Comparison of ENCODE assay signal across 12 cellular contexts in the genomic region with DNA sequence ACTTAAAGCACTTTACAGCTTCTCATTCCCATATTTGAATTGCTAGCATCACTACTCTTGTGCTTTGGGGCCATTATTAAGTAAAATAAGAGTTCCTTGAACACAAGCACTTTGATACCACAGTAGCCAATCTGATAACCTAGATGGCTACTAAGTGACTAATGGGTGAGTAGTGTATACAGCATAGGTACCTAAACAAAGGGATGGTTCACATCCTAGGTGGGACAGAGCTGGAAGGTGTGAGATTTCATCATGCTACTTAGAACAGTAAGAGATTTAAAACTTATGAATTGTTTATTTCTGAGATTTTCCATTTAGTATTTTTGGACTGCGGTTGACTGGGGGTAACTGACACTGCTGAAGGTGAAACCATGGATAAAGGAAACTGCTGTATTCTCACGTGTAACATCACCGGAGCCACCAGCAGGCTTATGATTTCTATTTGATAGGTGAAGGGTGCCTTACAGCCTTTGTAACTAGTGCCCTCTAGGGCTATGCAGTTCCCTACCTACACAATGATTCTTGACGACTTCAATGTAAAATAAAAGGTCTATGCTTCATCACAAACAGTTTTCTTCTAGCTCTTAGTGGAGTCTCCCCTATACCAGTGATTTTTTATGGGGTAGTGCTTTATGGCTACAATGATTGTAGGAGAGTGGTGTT. TPM values are rescaled to one million over a fixed set of nuclear protein-coding genes. Genes with fewer than 3 reads are reported as not detected.
A peak's percentile ranks its signal among the peaks of the same experiment; 100 is the strongest.
DNase-seq lines count a peak whose midpoint lies in the region; ATAC-seq and TF ChIP-seq lines count a peak whose summit lies in the region.
"Had no signal": no experiment of that assay in that cellular context is flagged by ENCODE, and none has a peak within 500 bp of the region (broad histone marks: within the 10 kb centered on the region; RNA-seq: fewer than 3 reads in every experiment).

No MANE protein-coding gene starts in this region.

- BruUV-seq in mammary epithelial cell (replicated peaks; lab: Mats Ljungman, UMichigan), result no TSS peak
- BruUV-seq in MCF 10A (replicated peaks; lab: Mats Ljungman, UMichigan), result no TSS peak
- no TSS peak for BruUV-seq in IMR-90 (replicated peaks; lab: Mats Ljungman, UMichigan)

- H3K14ac ChIP-seq in IMR-90 (replicated peaks; ENCODE audit: low read depth, low read length), result 0 out of 2 replicates have a peak overlapping the region, but pooled peaks have one; percentile 34

- H3K4me1 Mint-ChIP-seq in MCF 10A (ENCODE audit: insufficient read depth, unreplicated experiment), result peaks cover 4% of the 10 kb centered on the region
- peaks cover 14% of the 10 kb centered on the region for H3K4me1 Mint-ChIP-seq in activated CD8-positive, alpha-beta T cell treated with anti-CD3 and anti-CD28 coated beads, Interleukin-2, amount 10 ng/mL, durations not matched to agents 7 days and 5 days (ENCODE audit: low read depth)
- H3K4me1 Mint-ChIP-seq in stimulated activated naive CD8-positive, alpha-beta T cell treated with anti-CD3 and anti-CD28 coated beads, Interleukin-15, amount 100 ng/mL, for 72 hours, result peaks cover 15% of the 10 kb centered on the region

- H3K79me2 ChIP-seq in mammary epithelial cell (ENCODE audit: insufficient read depth, low read length), result no peaks in the 10 kb centered on the region

- no peaks in the 10 kb centered on the region for H3K9me3 Mint-ChIP-seq in MCF 10A (ENCODE audit: unreplicated experiment)
- H3K9me3 Mint-ChIP-seq in activated CD8-positive, alpha-beta T cell treated with anti-CD3 and anti-CD28 coated beads, Interleukin-2, amount 10 ng/mL, durations not matched to agents 7 days and 5 days (ENCODE audit: insufficient read depth), result no peaks in the 10 kb centered on the region
- no peaks in the 10 kb centered on the region for H3K9me3 Mint-ChIP-seq in stimulated activated naive CD8-positive, alpha-beta T cell treated with anti-CD3 and anti-CD28 coated beads, Interleukin-15, amount 100 ng/mL, for 72 hours

- H3K36me3 Mint-ChIP-seq in MCF 10A (ENCODE audit: insufficient read depth, unreplicated experiment), result no peaks in the 10 kb centered on the region
- H3K36me3 Mint-ChIP-seq in activated CD8-positive, alpha-beta T cell treated with anti-CD3 and anti-CD28 coated beads, Interleukin-2, amount 10 ng/mL, durations not matched to agents 7 days and 5 days (ENCODE audit: low read depth), result no peaks in the 10 kb centered on the region
- H3K36me3 Mint-ChIP-seq: CD4-positive, CD25-positive, alpha-beta regulatory T cell had no signal

- peak overlapping the region; percentile 16; the same call in 1 of the 2 replicates for H2BK120ac ChIP-seq in IMR-90 (ENCODE audit: low read depth, low read length)

- ATAC-seq in IMR-90 (ENCODE audit: low read depth), result no peak
- peak; percentile 83 for ATAC-seq in activated CD8-positive, alpha-beta T cell treated with anti-CD3 and anti-CD28 coated beads, Interleukin-2, amount 10 ng/mL, durations not matched to agents 7 days and 5 days
- peak; percentile 65 for ATAC-seq in stimulated activated naive CD8-positive, alpha-beta T cell treated with anti-CD3 and anti-CD28 coated beads, Interleukin-15, amount 100 ng/mL, for 72 hours
- ATAC-seq in GM18907 (IDR thresholded peaks at IDR 0.05; ENCODE audit: unreplicated experiment), result no peak

- H3K4me3 Mint-ChIP-seq in MCF 10A (ENCODE audit: unreplicated experiment), result no peak overlapping the region
- H3K4me3 Mint-ChIP-seq in activated CD8-positive, alpha-beta T cell treated with anti-CD3 and anti-CD28 coated beads, Interleukin-2, amount 10 ng/mL, durations not matched to agents 7 days and 5 days, result no peak overlapping the region
- H3K4me3 Mint-ChIP-seq in stimulated activated naive CD8-positive, alpha-beta T cell treated with anti-CD3 and anti-CD28 coated beads, Interleukin-15, amount 100 ng/mL, for 72 hours, result no peak overlapping the region
- H3K4me3 Mint-ChIP-seq: CD4-positive, CD25-positive, alpha-beta regulatory T cell had no signal

- no peak overlapping the region for H3K9ac ChIP-seq in mammary epithelial cell (ENCODE audit: insufficient read depth, low read length)
- H3K9ac ChIP-seq in IMR-90 (ENCODE audit: low read depth, low read length), result no peak overlapping the region

- H2AFZ ChIP-seq in mammary epithelial cell (ENCODE audit: low read depth, low read length) (no peak overlapping the region), IMR-90 (replicated peaks; ENCODE audit: low read length, poor library complexity) (no peak overlapping the region)

- H2BK15ac ChIP-seq in IMR-90 (ENCODE audit: low read depth, low read length), result peak overlapping the region; percentile 68; the same call in 2 of the 3 replicates

- H3K9me3 ChIP-seq in mammary epithelial cell (replicated peaks; ENCODE audit: insufficient read depth, low read length), result no peaks in the 10 kb centered on the region
- no peaks in the 10 kb centered on the region for H3K9me3 ChIP-seq in IMR-90 (ENCODE audit: control insufficient read depth, insufficient read depth, low read length)
- H3K9me3 ChIP-seq: right atrium auricular region had no signal

- CTCF ChIA-PET in mammary epithelial cell (lab: Charles Lee; ENCODE audit: low non-redundant PET) (no interaction called here), MCF 10A (lab: Yijun Ruan, JAX) (interaction anchor here (1.6 kb wide), 1 partner anchor 331 kb away, joined by 8 read pairs; no protein-coding TSS in a partner anchor), IMR-90 (lab: Yijun Ruan, JAX) (interaction anchor here (1.1 kb wide), 1 partner anchor 19 kb away, joined by 3 read pairs; no protein-coding TSS in a partner anchor)
- CTCF ChIA-PET in activated CD8-positive, alpha-beta T cell treated with anti-CD3 and anti-CD28 coated beads, Interleukin-2, amount 10 ng/mL, durations not matched to agents 7 days and 5 days (lab: Charles Lee), result interaction anchor here (0.7 to 1.4 kb wide), 3 partner anchors 19 to 86 kb away, joined by 3 to 5 read pairs (median 3); no protein-coding TSS in a partner anchor

- H3K4me3 ChIP-seq in mammary epithelial cell (replicated peaks in 1 of 3; ENCODE audit: insufficient read depth in 1 of 3, low read depth in 2 of 3, low read length in 3 of 3) (no peak overlapping the region), IMR-90 (ENCODE audit: insufficient read depth, low read depth, low read length) (no peak overlapping the region)
- H3K4me3 ChIP-seq: right atrium auricular region had no signal

- no peaks in the 10 kb centered on the region for H4K20me1 ChIP-seq in mammary epithelial cell (ENCODE audit: insufficient read depth, low read length)
- H4K20me1 ChIP-seq in IMR-90 (ENCODE audit: insufficient read depth, low read length), result no peaks in the 10 kb centered on the region

- no peak overlapping the region for H3K27ac ChIP-seq in mammary epithelial cell (ENCODE audit: insufficient read depth, low read depth, low read length)
- no peak overlapping the region for H3K27ac ChIP-seq in IMR-90 (ENCODE audit: insufficient read depth, low read length)
- H3K27ac ChIP-seq: right atrium auricular region had no signal

- H3K27ac Mint-ChIP-seq in MCF 10A (ENCODE audit: low read depth, unreplicated experiment), result no peak overlapping the region
- no peak overlapping the region for H3K27ac Mint-ChIP-seq in activated CD8-positive, alpha-beta T cell treated with anti-CD3 and anti-CD28 coated beads, Interleukin-2, amount 10 ng/mL, durations not matched to agents 7 days and 5 days
- H3K27ac Mint-ChIP-seq in stimulated activated naive CD8-positive, alpha-beta T cell treated with anti-CD3 and anti-CD28 coated beads, Interleukin-15, amount 100 ng/mL, for 72 hours, result no peak overlapping the region
- H3K27ac Mint-ChIP-seq: CD4-positive, CD25-positive, alpha-beta regulatory T cell had no signal

- WGBS in mammary epithelial cell (ENCODE audit: low coverage, missing lambda C conversion rate), result 83% methylated on average over 4 of the region's 4 CpGs
- WGBS in IMR-90 (ENCODE audit: extremely low coverage in 2 of 2, insufficient read length in 1 of 2), 2 experiments, result no CpG with 5 or more reads among the region's 4 CpGs

- peaks cover 29% of the 10 kb centered on the region for H3K4me1 ChIP-seq in mammary epithelial cell (ENCODE audit: insufficient read depth, low read length)
- H3K4me1 ChIP-seq in IMR-90 (ENCODE audit: control insufficient read depth, insufficient read depth, low read length), result peaks cover 17% of the 10 kb centered on the region
- H3K4me1 ChIP-seq: right atrium auricular region had no signal

- no peak overlapping the region for H2BK5ac ChIP-seq in IMR-90 (ENCODE audit: low read depth, low read length, poor library complexity, severe bottlenecking)

- H3K18ac ChIP-seq in IMR-90 (ENCODE audit: low read depth, low read length), result no peak overlapping the region

- TF ChIP-seq CTCF in mammary epithelial cell (conservative IDR thresholded peaks at IDR 0.05 in 1 of 2, IDR thresholded peaks at IDR 0.05 in 1 of 2; ENCODE audit: extremely low read depth in 1 of 2, insufficient read depth in 1 of 2, low read depth in 1 of 2, low read length in 2 of 2) (peak in 1 of 2 donors; percentile 27), MCF 10A (IDR thresholded peaks at IDR 0.05; ENCODE audit: unreplicated experiment) (no peak), IMR-90 (conservative IDR thresholded peaks at IDR 0.05; ENCODE audit: low read depth, low read length) (no peak)

- H2AK9ac ChIP-seq in IMR-90 (replicated peaks; ENCODE audit: low read depth, low read length, poor library complexity), result no peak overlapping the region

- peaks cover 0 to 7% of the 10 kb centered on the region in 2 experiments; a peak in 2 of 4 replicates for H3K79me1 ChIP-seq in IMR-90 (ENCODE audit: low read depth in 1 of 2, low read length in 2 of 2)

- no peaks in the 10 kb centered on the region for H3K36me3 ChIP-seq in mammary epithelial cell (ENCODE audit: insufficient read depth, low read length)
- H3K36me3 ChIP-seq in IMR-90 (ENCODE audit: control insufficient read depth, insufficient read depth, low read length), result no peaks in the 10 kb centered on the region
- H3K36me3 ChIP-seq: right atrium auricular region had no signal

- peak; percentile 42 for DNase-seq in mammary epithelial cell
- DNase-seq in MCF 10A (ENCODE audit: unreplicated experiment), result no peak
- DNase-seq in IMR-90, result no peak
- DNase-seq in activated CD8-positive, alpha-beta T cell treated with anti-CD3 and anti-CD28 coated beads, Interleukin-2, amount 10 ng/mL, durations not matched to agents 7 days and 5 days, result peak; percentile 46
- DNase-seq in stimulated activated naive CD8-positive, alpha-beta T cell treated with anti-CD3 and anti-CD28 coated beads, Interleukin-15, amount 100 ng/mL, for 72 hours, result no peak
- no peak for DNase-seq in hypothalamus (lab: John Stamatoyannopoulos, UW)
- no peak for DNase-seq in cerebellar nuclear complex (lab: John Stamatoyannopoulos, UW)
- DNase-seq: GOT3, NCI-H1105 had no signal

- no peak overlapping the region for H3K56ac ChIP-seq in IMR-90 (ENCODE audit: extremely low read depth, insufficient read depth, low read length)

- H3K27me3 Mint-ChIP-seq in MCF 10A (ENCODE audit: insufficient read depth, unreplicated experiment), result peaks cover 20% of the 10 kb centered on the region
- peaks cover 7% of the 10 kb centered on the region for H3K27me3 Mint-ChIP-seq in activated CD8-positive, alpha-beta T cell treated with anti-CD3 and anti-CD28 coated beads, Interleukin-2, amount 10 ng/mL, durations not matched to agents 7 days and 5 days (ENCODE audit: low read depth)
- peaks cover 11% of the 10 kb centered on the region for H3K27me3 Mint-ChIP-seq in stimulated activated naive CD8-positive, alpha-beta T cell treated with anti-CD3 and anti-CD28 coated beads, Interleukin-15, amount 100 ng/mL, for 72 hours
- H3K27me3 Mint-ChIP-seq: CD4-positive, CD25-positive, alpha-beta regulatory T cell had no signal

- no peak overlapping the region for H3K23ac ChIP-seq in IMR-90 (ENCODE audit: low read depth, low read length)

- TF ChIP-seq RAD21 in IMR-90 (IDR thresholded peaks at IDR 0.05; ENCODE audit: low read length), result no peak

- no peak overlapping the region for H4K8ac ChIP-seq in IMR-90 (ENCODE audit: low read depth in 2 of 2, low read length in 2 of 2)

- dilution Hi-C loops in mammary epithelial cell (cut with HindIII; ENCODE audit: low sequenced_read_pairs) (no loop called here), IMR-90 (cut with HindIII; ENCODE audit: low sequenced_read_pairs, unreplicated experiment) (no loop called here)

- H3K4me2 ChIP-seq in mammary epithelial cell (ENCODE audit: insufficient read depth, low read depth, low read length) (no peak overlapping the region), IMR-90 (ENCODE audit: low read depth, low read length) (no peak overlapping the region)

- peaks cover 10% of the 10 kb centered on the region for H3K9me1 ChIP-seq in IMR-90 (ENCODE audit: insufficient read depth, low read length)

- in situ Hi-C loops in mammary epithelial cell (cut with MboI; ENCODE audit: low sequenced_read_pairs in 2 of 2) (loop anchor here (25.0 kb wide), 2 partner anchors 329 to 846 kb away; no protein-coding TSS in a partner anchor), IMR-90 (cut with MboI; ENCODE audit: low sequenced_read_pairs) (no loop called here)

- TF ChIP-seq POLR2A in IMR-90 (IDR thresholded peaks at IDR 0.05; ENCODE audit: low read depth, low read length), result no peak

- POLR2A ChIA-PET in MCF 10A (lab: Yijun Ruan, JAX) (interaction anchor here (0.5 kb wide), 1 partner anchor 1417 kb away, joined by 3 read pairs; no protein-coding TSS in a partner anchor), IMR-90 (lab: Charles Lee; ENCODE audit: unreplicated experiment) (no interaction called here)
- POLR2A ChIA-PET in activated CD8-positive, alpha-beta T cell treated with anti-CD3 and anti-CD28 coated beads, Interleukin-2, amount 10 ng/mL, durations not matched to agents 7 days and 5 days (lab: Charles Lee), result no interaction called here

- H2BK20ac ChIP-seq in IMR-90 (ENCODE audit: low read depth, low read length), result peak overlapping the region; percentile 39

- H2AK5ac ChIP-seq in IMR-90 (ENCODE audit: low read depth, low read length), result no peak overlapping the region

- 0 out of 2 replicates have a peak overlapping the region, but pooled peaks have one; percentile 51 for H4K91ac ChIP-seq in IMR-90 (ENCODE audit: insufficient read depth, low read depth, low read length)

- H3K4ac ChIP-seq in IMR-90 (ENCODE audit: low read depth, low read length), result peak overlapping the region; percentile 15; the same call in 1 of the 2 replicates

- intact Hi-C loops in mammary epithelial cell (cut with micrococcal nuclease), result no loop called here
- intact Hi-C loops in MCF 10A (cut with micrococcal nuclease), result no loop called here
- intact Hi-C loops in IMR-90 (cut with micrococcal nuclease), result no loop called here

- no peaks in the 10 kb centered on the region for H3K27me3 ChIP-seq in mammary epithelial cell (ENCODE audit: insufficient read depth, low read length)
- H3K27me3 ChIP-seq in IMR-90 (ENCODE audit: control insufficient read depth, insufficient read depth, low read length), result no peaks in the 10 kb centered on the region
- H3K27me3 ChIP-seq: right atrium auricular region had no signal

- peak overlapping the region; percentile 12; the same call in 1 of the 2 replicates for H4K5ac ChIP-seq in IMR-90 (ENCODE audit: low read depth, low read length)

RNA-seq across cellular contexts. Expression of gene CRIM1, which starts 22.1 kb away (rescaled TPM):
- 100 to 1,000 TPM; 237 to 387 TPM for total RNA-seq in mammary epithelial cell
- 103 TPM for polyA plus RNA-seq in mammary epithelial cell
- polyA minus RNA-seq in mammary epithelial cell, result 304 TPM
- 119 and 185 TPM in 2 replicates for total RNA-seq in MCF 10A (2022)
- total RNA-seq in IMR-90 (2012; rRNA removed), result 436 and 490 TPM in 2 replicates
- 285 and 316 TPM in 2 replicates for polyA plus RNA-seq in IMR-90 (2012; rRNA removed)
- 203 and 263 TPM in 2 replicates for polyA plus RNA-seq in IMR-90 (2012; cell fraction: cytosol; rRNA removed)
- polyA plus RNA-seq in IMR-90 (2012; cell fraction: nucleus; rRNA removed; ENCODE audit: low replicate concordance), result 109 and 133 TPM in 2 replicates
- 1 to 10 TPM; 3.7 to 4.4 TPM for total RNA-seq in activated CD8-positive, alpha-beta T cell treated with anti-CD3 and anti-CD28 coated beads, Interleukin-2, amount 10 ng/mL, durations not matched to agents 7 days and 5 days

Comparison
In these comparisons a context has a peak if more than half of its experiments do, and no peak if none do; other contexts are left out.
1. DNase-seq: peak in mammary epithelial cell (single experiment) and activated CD8-positive, alpha-beta T cell treated with anti-CD3 and anti-CD28 coated beads, Interleukin-2, amount 10 ng/mL, durations not matched to agents 7 days and 5 days (single experiment); none in MCF 10A (single experiment), IMR-90 (single experiment), stimulated activated naive CD8-positive, alpha-beta T cell treated with anti-CD3 and anti-CD28 coated beads, Interleukin-15, amount 100 ng/mL, for 72 hours (0 of 2), hypothalamus (0 of 51) and cerebellar nuclear complex (0 of 2).
2. ATAC-seq: peak in activated CD8-positive, alpha-beta T cell treated with anti-CD3 and anti-CD28 coated beads, Interleukin-2, amount 10 ng/mL, durations not matched to agents 7 days and 5 days (single experiment) and stimulated activated naive CD8-positive, alpha-beta T cell treated with anti-CD3 and anti-CD28 coated beads, Interleukin-15, amount 100 ng/mL, for 72 hours (single experiment); none in IMR-90 (single experiment) and GM18907 (single experiment).
3. RNA of gene CRIM1, which starts 22.1 kb away (total RNA-seq): 436 to 490 TPM in IMR-90, 237 to 387 TPM in mammary epithelial cell and 119 to 185 TPM in MCF 10A; 3.7 to 4.4 TPM in activated CD8-positive, alpha-beta T cell treated with anti-CD3 and anti-CD28 coated beads, Interleukin-2, amount 10 ng/mL, durations not matched to agents 7 days and 5 days; every median in the first group is over 10 times any median in the second.